ENCODE assay signal across 2 cellular contexts in the genomic region with DNA sequence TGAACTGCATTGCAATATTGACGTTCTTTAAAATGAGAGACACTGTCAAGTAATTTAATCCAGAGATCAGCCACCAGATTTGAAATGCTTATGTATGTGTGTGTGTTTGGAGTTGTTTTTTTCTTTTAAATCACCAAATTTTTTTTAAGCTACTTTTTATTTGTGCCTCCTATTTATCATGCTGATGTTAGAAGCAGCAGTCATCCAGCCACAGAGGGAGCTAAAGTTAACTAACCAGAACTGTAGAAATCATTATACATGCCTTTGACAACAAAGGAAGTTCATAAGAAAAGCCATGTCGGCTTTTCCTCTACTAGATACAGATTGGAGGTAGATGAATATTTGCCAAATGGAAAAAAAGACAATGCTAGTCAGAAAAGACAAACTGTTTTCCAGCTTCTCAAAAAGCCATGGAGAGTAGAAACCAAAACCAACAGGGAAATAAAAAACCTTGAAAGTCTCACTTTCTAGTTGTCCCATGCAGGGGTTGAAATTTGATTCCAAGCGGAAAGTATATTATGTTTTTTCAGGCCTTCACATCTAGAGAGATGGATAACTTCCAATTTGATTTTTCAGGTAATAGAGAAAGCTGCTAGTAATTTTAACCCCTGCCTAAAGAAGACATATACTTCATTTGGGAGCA.
TF ChIP-seq lines count a peak whose summit lies in the region.

No MANE protein-coding gene starts in this region.

TF ChIP-seq in SK-N-SH, 30 proteins besides CTCF, POLR2A, EP300 and RAD21 (continued from another document):
- TF ChIP-seq, protein P1, sequence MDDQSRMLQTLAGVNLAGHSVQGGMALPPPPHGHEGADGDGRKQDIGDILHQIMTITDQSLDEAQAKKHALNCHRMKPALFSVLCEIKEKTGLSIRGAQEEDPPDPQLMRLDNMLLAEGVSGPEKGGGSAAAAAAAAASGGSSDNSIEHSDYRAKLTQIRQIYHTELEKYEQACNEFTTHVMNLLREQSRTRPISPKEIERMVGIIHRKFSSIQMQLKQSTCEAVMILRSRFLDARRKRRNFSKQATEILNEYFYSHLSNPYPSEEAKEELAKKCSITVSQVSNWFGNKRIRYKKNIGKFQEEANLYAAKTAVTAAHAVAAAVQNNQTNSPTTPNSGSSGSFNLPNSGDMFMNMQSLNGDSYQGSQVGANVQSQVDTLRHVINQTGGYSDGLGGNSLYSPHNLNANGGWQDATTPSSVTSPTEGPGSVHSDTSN (IDR thresholded peaks at IDR 0.05) = no peak
- no peak for TF ChIP-seq TAF1 (IDR thresholded peaks at IDR 0.05; ENCODE audit: borderline replicate concordance, low read depth, low read length)
- no peak for TF ChIP-seq NFIC (IDR thresholded peaks at IDR 0.05; ENCODE audit: borderline replicate concordance)
- no peak for TF ChIP-seq CHD2 (IDR thresholded peaks at IDR 0.05; ENCODE audit: low read length, partially characterized antibody)
- no peak for TF ChIP-seq TCF12 (IDR thresholded peaks at IDR 0.05)
- TF ChIP-seq, protein P2, sequence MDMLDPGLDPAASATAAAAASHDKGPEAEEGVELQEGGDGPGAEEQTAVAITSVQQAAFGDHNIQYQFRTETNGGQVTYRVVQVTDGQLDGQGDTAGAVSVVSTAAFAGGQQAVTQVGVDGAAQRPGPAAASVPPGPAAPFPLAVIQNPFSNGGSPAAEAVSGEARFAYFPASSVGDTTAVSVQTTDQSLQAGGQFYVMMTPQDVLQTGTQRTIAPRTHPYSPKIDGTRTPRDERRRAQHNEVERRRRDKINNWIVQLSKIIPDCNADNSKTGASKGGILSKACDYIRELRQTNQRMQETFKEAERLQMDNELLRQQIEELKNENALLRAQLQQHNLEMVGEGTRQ (IDR thresholded peaks at IDR 0.05; ENCODE audit: borderline replicate concordance, low read depth, low read length) = no peak

TF ChIP-seq in SK-N-SH treated with all-trans-retinoic acid at 6 μM for 48 hours, 23 proteins besides CTCF, POLR2A, EP300 and RAD21 (continued from another document):
- TF ChIP-seq, protein P3, sequence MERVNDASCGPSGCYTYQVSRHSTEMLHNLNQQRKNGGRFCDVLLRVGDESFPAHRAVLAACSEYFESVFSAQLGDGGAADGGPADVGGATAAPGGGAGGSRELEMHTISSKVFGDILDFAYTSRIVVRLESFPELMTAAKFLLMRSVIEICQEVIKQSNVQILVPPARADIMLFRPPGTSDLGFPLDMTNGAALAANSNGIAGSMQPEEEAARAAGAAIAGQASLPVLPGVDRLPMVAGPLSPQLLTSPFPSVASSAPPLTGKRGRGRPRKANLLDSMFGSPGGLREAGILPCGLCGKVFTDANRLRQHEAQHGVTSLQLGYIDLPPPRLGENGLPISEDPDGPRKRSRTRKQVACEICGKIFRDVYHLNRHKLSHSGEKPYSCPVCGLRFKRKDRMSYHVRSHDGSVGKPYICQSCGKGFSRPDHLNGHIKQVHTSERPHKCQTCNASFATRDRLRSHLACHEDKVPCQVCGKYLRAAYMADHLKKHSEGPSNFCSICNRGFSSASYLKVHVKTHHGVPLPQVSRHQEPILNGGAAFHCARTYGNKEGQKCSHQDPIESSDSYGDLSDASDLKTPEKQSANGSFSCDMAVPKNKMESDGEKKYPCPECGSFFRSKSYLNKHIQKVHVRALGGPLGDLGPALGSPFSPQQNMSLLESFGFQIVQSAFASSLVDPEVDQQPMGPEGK (CRISPR knock-in tag; IDR thresholded peaks at IDR 0.05; ENCODE audit: borderline replicate concordance) = no peak
